Comparison of ENCODE assay signal across 27 cellular contexts in genomic region chr3:143483214-143483613, GRCh38.
DNase-seq lines count a peak whose midpoint lies in the region; ATAC-seq, FAIRE-seq and TF ChIP-seq lines count a peak whose summit lies in the region.
"Had no signal": no experiment of that assay in that cellular context is flagged by ENCODE, and none has a peak within 500 bp of the region (broad histone marks: within the 10 kb centered on the region; RNA-seq: fewer than 3 reads in every experiment).

No MANE protein-coding gene starts in this region.

- no peaks in the 10 kb centered on the region for H3K27me3 Mint-ChIP-seq in stimulated activated memory B cell treated with anti-CD40 and anti-IgM and Interleukin-4, amounts not matched to agents 10 μg/mL and 1 μg/mL and 100 μg/mL, for 72 hours
- H3K27me3 Mint-ChIP-seq: activated CD8-positive, alpha-beta memory T cell treated with anti-CD3 and anti-CD28 coated beads, Interleukin-2, amount 10 ng/mL, durations not matched to agents 7 days and 5 days; CD4-positive, CD25-positive, alpha-beta regulatory T cell; effector memory CD8-positive, alpha-beta T cell; naive thymus-derived CD8-positive, alpha-beta T cell had no signal

- peak; percentile 48 for ATAC-seq in HG02870 (IDR thresholded peaks at IDR 0.05; ENCODE audit: unreplicated experiment)
- peak; percentile 51 for ATAC-seq in stimulated activated memory B cell treated with anti-CD40 and anti-IgM and Interleukin-4, amounts not matched to agents 10 μg/mL and 1 μg/mL and 100 μg/mL, for 72 hours
- ATAC-seq: A549; activated CD8-positive, alpha-beta memory T cell treated with anti-CD3 and anti-CD28 coated beads, Interleukin-2, amount 10 ng/mL, durations not matched to agents 7 days and 5 days; effector memory CD8-positive, alpha-beta T cell; GM23338; heart left ventricle; lower lobe of right lung; naive thymus-derived CD8-positive, alpha-beta T cell had no signal

- no peak for TF ChIP-seq CTCF in epithelial cell of esophagus (IDR thresholded peaks at IDR 0.05; ENCODE audit: insufficient read depth, low read depth, low read length, missing control alignments)

- no peaks in the 10 kb centered on the region for H3K9me3 Mint-ChIP-seq in stimulated activated memory B cell treated with anti-CD40 and anti-IgM and Interleukin-4, amounts not matched to agents 10 μg/mL and 1 μg/mL and 100 μg/mL, for 72 hours
- H3K9me3 Mint-ChIP-seq: CD4-positive, CD25-positive, alpha-beta regulatory T cell; effector memory CD8-positive, alpha-beta T cell; GM23338; naive thymus-derived CD8-positive, alpha-beta T cell had no signal

- TF ChIP-seq POLR2A in GM12892 (IDR thresholded peaks at IDR 0.05; ENCODE audit: low read depth, low read length) = no peak

- no peak for DNase-seq in GM12892 (ENCODE audit: insufficient read length)
- peak; percentile 7 for DNase-seq in epithelial cell of esophagus (ENCODE audit: low read depth)
- DNase-seq in retina = no peak
- no peak for DNase-seq in inferior parietal cortex (ENCODE audit: extremely low spot score)
- no peak for DNase-seq in stimulated activated CD4-positive, alpha-beta T cell treated with anti-CD3 and anti-CD28 coated beads, Interleukin-12 subunit alpha, Interleukin-12 subunit beta, amount 100 ng/mL, for 4 hours
- no peak for DNase-seq in iPS-NIHi11 (ENCODE audit: low spot score)
- DNase-seq: activated CD4-positive, alpha-beta T cell treated with anti-CD3 and anti-CD28 coated beads, Interleukin-2, amount 50 U/mL, for 4 hours; activated CD8-positive, alpha-beta memory T cell treated with anti-CD3 and anti-CD28 coated beads, Interleukin-2, amount 10 ng/mL, durations not matched to agents 7 days and 5 days; activated T-cell treated with anti-CD3 and anti-CD28 coated beads, Interleukin-2, amount 50 U/mL, for 48 hours; CD4-positive, CD25-positive, alpha-beta regulatory T cell; central memory CD4-positive, alpha-beta T cell; effector memory CD8-positive, alpha-beta T cell; heart left ventricle; lower lobe of right lung; naive thymus-derived CD8-positive, alpha-beta T cell; NCI-H1092; NCI-H1694 treated with DMSO at 0.1 percent for 48 hours; NCI-H446; OCI-M1; SK-N-SH; stimulated activated naive CD4-positive, alpha-beta T cell treated with Interleukin-2 at 50 U/mL for 16 hours had no signal

- H3K4me3 Mint-ChIP-seq in stimulated activated memory B cell treated with anti-CD40 and anti-IgM and Interleukin-4, amounts not matched to agents 10 μg/mL and 1 μg/mL and 100 μg/mL, for 72 hours = no peak overlapping the region
- H3K4me3 Mint-ChIP-seq: activated CD8-positive, alpha-beta memory T cell treated with anti-CD3 and anti-CD28 coated beads, Interleukin-2, amount 10 ng/mL, durations not matched to agents 7 days and 5 days; CD4-positive, CD25-positive, alpha-beta regulatory T cell; effector memory CD8-positive, alpha-beta T cell; GM23338; naive thymus-derived CD8-positive, alpha-beta T cell had no signal

- no peak overlapping the region for H3K27ac Mint-ChIP-seq in stimulated activated memory B cell treated with anti-CD40 and anti-IgM and Interleukin-4, amounts not matched to agents 10 μg/mL and 1 μg/mL and 100 μg/mL, for 72 hours
- H3K27ac Mint-ChIP-seq: activated CD8-positive, alpha-beta memory T cell treated with anti-CD3 and anti-CD28 coated beads, Interleukin-2, amount 10 ng/mL, durations not matched to agents 7 days and 5 days; CD4-positive, CD25-positive, alpha-beta regulatory T cell; effector memory CD8-positive, alpha-beta T cell; GM23338; naive thymus-derived CD8-positive, alpha-beta T cell had no signal

- peak; percentile 60 for FAIRE-seq in GM12892 (lab: Jason Lieb, UNC)
- FAIRE-seq: A549, HTR-8/SVneo had no signal

- H3K36me3 Mint-ChIP-seq in stimulated activated memory B cell treated with anti-CD40 and anti-IgM and Interleukin-4, amounts not matched to agents 10 μg/mL and 1 μg/mL and 100 μg/mL, for 72 hours = peaks cover 6% of the 10 kb centered on the region
- H3K36me3 Mint-ChIP-seq: activated CD8-positive, alpha-beta memory T cell treated with anti-CD3 and anti-CD28 coated beads, Interleukin-2, amount 10 ng/mL, durations not matched to agents 7 days and 5 days had no signal

- H3K4me3 ChIP-seq in epithelial cell of esophagus (ENCODE audit: low read length) = no peak overlapping the region
- H3K4me3 ChIP-seq: A549, GM23338, heart left ventricle, lower lobe of right lung, suprapubic skin had no signal

- no peaks in the 10 kb centered on the region for H3K4me1 Mint-ChIP-seq in stimulated activated memory B cell treated with anti-CD40 and anti-IgM and Interleukin-4, amounts not matched to agents 10 μg/mL and 1 μg/mL and 100 μg/mL, for 72 hours
- H3K4me1 Mint-ChIP-seq: activated CD8-positive, alpha-beta memory T cell treated with anti-CD3 and anti-CD28 coated beads, Interleukin-2, amount 10 ng/mL, durations not matched to agents 7 days and 5 days had no signal
